In genomic region chr3:28936154-28936553, GRCh38 we compare ENCODE assay signal across 19 cellular contexts.
"Had no signal": no experiment of that assay in that cellular context is flagged by ENCODE, and none has a peak within 500 bp of the region (broad histone marks: within the 10 kb centered on the region; RNA-seq: fewer than 3 reads in every experiment).

No MANE protein-coding gene starts in this region.

- H3K36me3 ChIP-seq: heart left ventricle, neutrophil, right atrium auricular region, sigmoid colon, suprapubic skin, thyroid gland had no signal

- H3K36me3 Mint-ChIP-seq: naive B cell, type B pancreatic cell had no signal

- H3K27ac Mint-ChIP-seq: naive B cell, type B pancreatic cell had no signal

- FAIRE-seq: islet of Langerhans, urothelium cell line had no signal

- H3K4me3 ChIP-seq: heart left ventricle, right atrium auricular region, sigmoid colon, skin epidermis, suprapubic skin, thyroid gland had no signal

- DNase-seq: effector memory CD4-positive, alpha-beta T cell; heart left ventricle; hippocampal formation; kidney glomerular epithelial cell; mesendoderm; naive B cell; sigmoid colon; stimulated activated CD4-positive, alpha-beta T cell treated with anti-CD3 and anti-CD28 coated beads, Interleukin-2, amount 100 ng/mL, for 24 hours; stimulated activated CD4-positive, alpha-beta T cell treated with anti-CD3 and anti-CD28 coated beads, Interleukin-4, amount 100 ng/mL, for 4 hours; stimulated activated naive CD4-positive, alpha-beta T cell; thyroid gland had no signal

- H3K27me3 ChIP-seq: heart left ventricle, neutrophil, right atrium auricular region, sigmoid colon, suprapubic skin, thyroid gland had no signal

- ATAC-seq: esophagus mucosa, heart left ventricle had no signal

- H3K9me3 ChIP-seq: heart left ventricle, neutrophil, right atrium auricular region, sigmoid colon, suprapubic skin, thyroid gland had no signal

- H3K27ac ChIP-seq: heart left ventricle, neutrophil, right atrium auricular region, sigmoid colon, skin epidermis, suprapubic skin, thyroid gland had no signal

- H3K9me3 Mint-ChIP-seq: type B pancreatic cell had no signal

- H3K4me3 Mint-ChIP-seq: naive B cell, type B pancreatic cell had no signal

- H3K27me3 Mint-ChIP-seq: naive B cell, type B pancreatic cell had no signal
